In genomic region chr19:23046743-23047142, GRCh38 we compare ENCODE assay signal across 9 cellular contexts. TPM values are rescaled to one million over a fixed set of nuclear protein-coding genes. Genes with fewer than 3 reads are reported as not detected.
"Had no signal": no experiment of that assay in that cellular context is flagged by ENCODE, and none has a peak within 500 bp of the region (broad histone marks: within the 10 kb centered on the region; RNA-seq: fewer than 3 reads in every experiment).

No MANE protein-coding gene starts in this region.

- H3K4me3 ChIP-seq: GM12878 had no signal

- FAIRE-seq: G401.6, GM12878, GM12891, GM12892, GM18507, GM19239 had no signal

- ATAC-seq: GM12878 had no signal

- DNase-seq: GDM1, GF-D8 had no signal

RNA-seq across cellular contexts. Expression of gene ZNF728, which starts 43.8 kb away (rescaled TPM):
- total RNA-seq: G401, GM12878 had no signal
- polyA plus RNA-seq: GM12878 had no signal
